ENCODE assay signal across 1 cellular context in genomic region chr17:64259436-64259835, GRCh38.
TF ChIP-seq lines count a peak whose summit lies in the region.

No MANE protein-coding gene starts in this region.

TF ChIP-seq in IMR-90, 13 proteins besides CTCF, POLR2A, EP300 and RAD21:
- no peak for TF ChIP-seq CHD1 (IDR thresholded peaks at IDR 0.05; ENCODE audit: low read depth, low read length)
- TF ChIP-seq SMC3 (IDR thresholded peaks at IDR 0.05; ENCODE audit: low read depth, low read length) = no peak
- no peak for TF ChIP-seq USF2 (IDR thresholded peaks at IDR 0.05; ENCODE audit: low read depth, low read length)
- no peak for TF ChIP-seq MXI1 (IDR thresholded peaks at IDR 0.05; ENCODE audit: borderline replicate concordance, low read depth, low read length)
- no peak for TF ChIP-seq RCOR1 (IDR thresholded peaks at IDR 0.05; ENCODE audit: insufficient replicate concordance, low read length)
- TF ChIP-seq CEBPB (IDR thresholded peaks at IDR 0.05; ENCODE audit: low read depth, low read length) = no peak
- no peak for TF ChIP-seq MAFK (IDR thresholded peaks at IDR 0.05; ENCODE audit: low read depth, low read length)
- TF ChIP-seq MAZ (IDR thresholded peaks at IDR 0.05; ENCODE audit: borderline replicate concordance, low read depth, low read length) = no peak
- TF ChIP-seq FOS (IDR thresholded peaks at IDR 0.05; ENCODE audit: low read depth, low read length) = no peak
- TF ChIP-seq BHLHE40 (IDR thresholded peaks at IDR 0.05; ENCODE audit: low read depth, low read length) = no peak
- no peak for TF ChIP-seq NFE2L2 (IDR thresholded peaks at IDR 0.05; ENCODE audit: low read depth, low read length)
- TF ChIP-seq RFX5 (IDR thresholded peaks at IDR 0.05; ENCODE audit: low read depth, low read length) = no peak
- no peak for TF ChIP-seq ELK1 (IDR thresholded peaks at IDR 0.05; ENCODE audit: borderline replicate concordance, low read depth, low read length)
